In the genomic region with DNA sequence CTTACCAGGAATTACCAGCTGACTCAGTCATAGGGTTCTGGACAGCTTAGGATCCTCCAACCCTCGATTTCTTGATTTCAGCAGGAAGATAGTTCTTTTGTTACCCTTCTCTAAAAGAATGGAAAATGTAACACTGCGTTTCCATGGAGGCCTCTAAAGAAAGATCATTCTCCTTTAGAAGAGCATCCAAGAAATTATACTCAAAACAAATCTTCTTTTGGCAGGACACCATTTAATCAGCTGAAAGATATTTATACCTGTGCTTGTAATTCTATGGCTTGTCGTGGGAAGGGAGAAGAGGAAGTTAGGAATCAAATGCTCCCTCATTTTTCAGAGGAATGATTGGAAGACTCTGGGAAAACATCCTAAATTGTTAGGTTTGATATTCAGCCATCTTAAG, we compare ENCODE assay signal across 15 cellular contexts.
A peak's percentile ranks its signal among the peaks of the same experiment; 100 is the strongest.
DNase-seq lines count a peak whose midpoint lies in the region; ATAC-seq and TF ChIP-seq lines count a peak whose summit lies in the region.
"Had no signal": no experiment of that assay in that cellular context is flagged by ENCODE, and none has a peak within 500 bp of the region (broad histone marks: within the 10 kb centered on the region; RNA-seq: fewer than 3 reads in every experiment).

No MANE protein-coding gene starts in this region.

- H3K27ac Mint-ChIP-seq in endothelial cell (ENCODE audit: unreplicated experiment) = peak overlapping the region; percentile 89
- peak overlapping the region; percentile 58 for H3K27ac Mint-ChIP-seq in neural crest cell (ENCODE audit: unreplicated experiment)
- H3K27ac Mint-ChIP-seq: CD4-positive, alpha-beta memory T cell had no signal

- DNase-seq in WERI-Rb-1 (no peak), endothelial cell (ENCODE audit: low spot score) (no peak), neural crest cell (ENCODE audit: low read depth, low spot score) (no peak), NCI-H1436 (lab: John Stamatoyannopoulos, UW) (no peak)
- DNase-seq: 8988T; CD4-positive, alpha-beta memory T cell; DMS79 treated with DMSO at 0.1 percent for 48 hours; GF-D8; H9 had no signal

- H3K4me3 Mint-ChIP-seq in endothelial cell (ENCODE audit: unreplicated experiment) (no peak overlapping the region), neural crest cell (no peak overlapping the region)
- H3K4me3 Mint-ChIP-seq: CD14-positive monocyte; CD4-positive, alpha-beta memory T cell; H9 had no signal

- H3K36me3 Mint-ChIP-seq in endothelial cell (ENCODE audit: low read depth, unreplicated experiment) (peaks cover 2% of the 10 kb centered on the region), neural crest cell (ENCODE audit: low read depth) (peaks cover 2% of the 10 kb centered on the region)

- ATAC-seq in HG02970 (IDR thresholded peaks at IDR 0.05; ENCODE audit: low FRiP score, unreplicated experiment) = no peak
- no peak for ATAC-seq in HG03378 (IDR thresholded peaks at IDR 0.05; ENCODE audit: unreplicated experiment)
- ATAC-seq: GM12878 had no signal

- H3K9me3 Mint-ChIP-seq in endothelial cell (ENCODE audit: unreplicated experiment) (no peaks in the 10 kb centered on the region), neural crest cell (no peaks in the 10 kb centered on the region)

- H3K4me1 Mint-ChIP-seq in endothelial cell (ENCODE audit: unreplicated experiment) (peaks cover 19% of the 10 kb centered on the region), neural crest cell (peaks cover 18% of the 10 kb centered on the region)
- H3K4me1 Mint-ChIP-seq: CD14-positive monocyte had no signal

- H3K9me3 ChIP-seq in WERI-Rb-1 (ENCODE audit: severe bottlenecking) = no peaks in the 10 kb centered on the region

- H3K27me3 ChIP-seq in WERI-Rb-1 (ENCODE audit: insufficient read depth, low read depth, severe bottlenecking) = no peaks in the 10 kb centered on the region
- H3K27me3 ChIP-seq: BLaER1 had no signal

- H3K27ac ChIP-seq in WERI-Rb-1 (peak overlapping the region; percentile 95), temporal lobe (ENCODE audit: low read depth, low read length) (peak overlapping the region; percentile 58)
- H3K27ac ChIP-seq: BLaER1 had no signal

- H3K4me3 ChIP-seq in WERI-Rb-1 (ENCODE audit: low read depth, low read length) = peak overlapping the region; percentile 40
- H3K4me3 ChIP-seq: BLaER1, GM12878 had no signal

- H3K27me3 Mint-ChIP-seq in endothelial cell (ENCODE audit: unreplicated experiment) (peaks cover 2% of the 10 kb centered on the region), neural crest cell (ENCODE audit: low read depth) (no peaks in the 10 kb centered on the region)
- H3K27me3 Mint-ChIP-seq: CD4-positive, alpha-beta memory T cell had no signal

- H3K36me3 ChIP-seq in WERI-Rb-1 = peaks cover 3% of the 10 kb centered on the region; the same call in 1 of the 2 replicates

- no peak for TF ChIP-seq CTCF in WERI-Rb-1 (IDR thresholded peaks at IDR 0.05; ENCODE audit: low read depth, low read length)
- TF ChIP-seq CTCF in endothelial cell (IDR thresholded peaks at IDR 0.05; ENCODE audit: unreplicated experiment) = no peak
- no peak for TF ChIP-seq CTCF in neural crest cell (conservative IDR thresholded peaks at IDR 0.05)
